ENCODE assay signal across 1 cellular context in genomic region chr2:230659653-230660138, GRCh38.
TF ChIP-seq lines count a peak whose summit lies in the region.
"Not testable (repeated sequence)": the region's sequence is repeated elsewhere in the genome, so short reads cannot be mapped to it uniquely, and the experiment has no call there.

No MANE protein-coding gene starts in this region.

TF ChIP-seq in K562, 482 proteins besides CTCF, POLR2A, EP300 and RAD21:
- TF ChIP-seq E2F3 (CRISPR knock-in tag; IDR thresholded peaks at IDR 0.05) (0 out of 2 replicates have a peak, but pooled peaks have one; percentile 58), NR4A1 (tag; IDR thresholded peaks at IDR 0.05) (0 out of 2 replicates have a peak, but pooled peaks have one; percentile 54), CCNT2 (IDR thresholded peaks at IDR 0.05; ENCODE audit: borderline replicate concordance, extremely low read depth, insufficient read length, low read depth, low read length) (peak; percentile 37), SMAD4 (CRISPR knock-in tag; conservative IDR thresholded peaks at IDR 0.05) (peak; percentile 73; the same call in 1 of the 2 replicates), ZNF592 (IDR thresholded peaks at IDR 0.05) (peak; percentile 90), ZKSCAN8 (CRISPR knock-in tag; IDR thresholded peaks at IDR 0.05) (0 out of 2 replicates have a peak, but pooled peaks have one; percentile 23), NFRKB (IDR thresholded peaks at IDR 0.05; ENCODE audit: low read depth) (peak; percentile 6; the same call in 1 of the 2 replicates), POLR2G (IDR thresholded peaks at IDR 0.05; ENCODE audit: low read depth, low read length) (peak; percentile 61), ATF1 (tag; IDR thresholded peaks at IDR 0.05) (peak; percentile 14; the same call in 1 of the 2 replicates), HDAC8 (tag; IDR thresholded peaks at IDR 0.05) (0 out of 2 replicates have a peak, but pooled peaks have one; percentile 41), ZBTB17 (CRISPR knock-in tag; IDR thresholded peaks at IDR 0.05) (peak; percentile 43; the same call in 1 of the 2 replicates), ZNF175 (CRISPR knock-in tag; IDR thresholded peaks at IDR 0.05; ENCODE audit: low read depth) (0 out of 2 replicates have a peak, but pooled peaks have one; percentile 14), BACH1 (tag; IDR thresholded peaks at IDR 0.05) (0 out of 2 replicates have a peak, but pooled peaks have one; percentile 14), HMGN3 (IDR thresholded peaks at IDR 0.05; ENCODE audit: borderline replicate concordance, extremely low read depth, insufficient read length, low read depth, low read length) (peak; percentile 27), ZNF23 (CRISPR knock-in tag; IDR thresholded peaks at IDR 0.05) (peak; percentile 3; the same call in 1 of the 2 replicates), ZNF668 (CRISPR knock-in tag; IDR thresholded peaks at IDR 0.05) (0 out of 2 replicates have a peak, but pooled peaks have one; percentile 20), ZNF395 (CRISPR knock-in tag; IDR thresholded peaks at IDR 0.05) (peak; percentile 52; the same call in 1 of the 2 replicates), NONO (IDR thresholded peaks at IDR 0.05; ENCODE audit: low read depth in 2 of 2, low read length in 1 of 2) (peak in 1 of 2 experiments; percentile 19; a peak in 1 of 4 replicates), ZNF644 (tag; IDR thresholded peaks at IDR 0.05; ENCODE audit: low read depth) (0 out of 2 replicates have a peak, but pooled peaks have one; percentile 9), DMBX1 (CRISPR knock-in tag; IDR thresholded peaks at IDR 0.05; ENCODE audit: borderline replicate concordance) (peak; percentile 24; the same call in 1 of the 2 replicates)
- TF ChIP-seq NR4A1, ATF1 (CRISPR knock-in tag; IDR thresholded peaks at IDR 0.05): not testable (repeated sequence)
- TF ChIP-seq, protein P1, sequence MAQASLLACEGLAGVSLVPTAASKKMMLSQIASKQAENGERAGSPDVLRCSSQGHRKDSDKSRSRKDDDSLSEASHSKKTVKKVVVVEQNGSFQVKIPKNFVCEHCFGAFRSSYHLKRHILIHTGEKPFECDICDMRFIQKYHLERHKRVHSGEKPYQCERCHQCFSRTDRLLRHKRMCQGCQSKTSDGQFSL (CRISPR knock-in tag; IDR thresholded peaks at IDR 0.05): not testable (repeated sequence)
- TF ChIP-seq, protein P1 (tag; IDR thresholded peaks at IDR 0.05): 0 out of 4 replicates have a peak, but pooled peaks of 1 of the 2 experiments have one; percentile 51
- TF ChIP-seq, protein P2, sequence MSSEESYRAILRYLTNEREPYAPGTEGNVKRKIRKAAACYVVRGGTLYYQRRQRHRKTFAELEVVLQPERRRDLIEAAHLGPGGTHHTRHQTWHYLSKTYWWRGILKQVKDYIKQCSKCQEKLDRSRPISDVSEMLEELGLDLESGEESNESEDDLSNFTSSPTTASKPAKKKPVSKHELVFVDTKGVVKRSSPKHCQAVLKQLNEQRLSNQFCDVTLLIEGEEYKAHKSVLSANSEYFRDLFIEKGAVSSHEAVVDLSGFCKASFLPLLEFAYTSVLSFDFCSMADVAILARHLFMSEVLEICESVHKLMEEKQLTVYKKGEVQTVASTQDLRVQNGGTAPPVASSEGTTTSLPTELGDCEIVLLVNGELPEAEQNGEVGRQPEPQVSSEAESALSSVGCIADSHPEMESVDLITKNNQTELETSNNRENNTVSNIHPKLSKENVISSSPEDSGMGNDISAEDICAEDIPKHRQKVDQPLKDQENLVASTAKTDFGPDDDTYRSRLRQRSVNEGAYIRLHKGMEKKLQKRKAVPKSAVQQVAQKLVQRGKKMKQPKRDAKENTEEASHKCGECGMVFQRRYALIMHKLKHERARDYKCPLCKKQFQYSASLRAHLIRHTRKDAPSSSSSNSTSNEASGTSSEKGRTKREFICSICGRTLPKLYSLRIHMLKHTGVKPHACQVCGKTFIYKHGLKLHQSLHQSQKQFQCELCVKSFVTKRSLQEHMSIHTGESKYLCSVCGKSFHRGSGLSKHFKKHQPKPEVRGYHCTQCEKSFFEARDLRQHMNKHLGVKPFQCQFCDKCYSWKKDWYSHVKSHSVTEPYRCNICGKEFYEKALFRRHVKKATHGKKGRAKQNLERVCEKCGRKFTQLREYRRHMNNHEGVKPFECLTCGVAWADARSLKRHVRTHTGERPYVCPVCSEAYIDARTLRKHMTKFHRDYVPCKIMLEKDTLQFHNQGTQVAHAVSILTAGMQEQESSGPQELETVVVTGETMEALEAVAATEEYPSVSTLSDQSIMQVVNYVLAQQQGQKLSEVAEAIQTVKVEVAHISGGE (CRISPR knock-in tag; IDR thresholded peaks at IDR 0.05): peak in 1 of 3 experiments; percentile 46; a peak in 1 of 6 replicates
- TF ChIP-seq, protein P3, sequence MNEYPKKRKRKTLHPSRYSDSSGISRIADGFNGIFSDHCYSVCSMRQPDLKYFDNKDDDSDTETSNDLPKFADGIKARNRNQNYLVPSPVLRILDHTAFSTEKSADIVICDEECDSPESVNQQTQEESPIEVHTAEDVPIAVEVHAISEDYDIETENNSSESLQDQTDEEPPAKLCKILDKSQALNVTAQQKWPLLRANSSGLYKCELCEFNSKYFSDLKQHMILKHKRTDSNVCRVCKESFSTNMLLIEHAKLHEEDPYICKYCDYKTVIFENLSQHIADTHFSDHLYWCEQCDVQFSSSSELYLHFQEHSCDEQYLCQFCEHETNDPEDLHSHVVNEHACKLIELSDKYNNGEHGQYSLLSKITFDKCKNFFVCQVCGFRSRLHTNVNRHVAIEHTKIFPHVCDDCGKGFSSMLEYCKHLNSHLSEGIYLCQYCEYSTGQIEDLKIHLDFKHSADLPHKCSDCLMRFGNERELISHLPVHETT (CRISPR knock-in tag; conservative IDR thresholded peaks at IDR 0.05 in 1 of 2, IDR thresholded peaks at IDR 0.05 in 1 of 2): 0 out of 4 replicates have a peak, but pooled peaks of 1 of the 2 experiments have one; percentile 20
- TF ChIP-seq, protein P4, sequence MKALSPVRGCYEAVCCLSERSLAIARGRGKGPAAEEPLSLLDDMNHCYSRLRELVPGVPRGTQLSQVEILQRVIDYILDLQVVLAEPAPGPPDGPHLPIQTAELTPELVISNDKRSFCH (CRISPR knock-in tag; IDR thresholded peaks at IDR 0.05): not testable (repeated sequence)
- TF ChIP-seq, protein P4 (tag; IDR thresholded peaks at IDR 0.05): peak; percentile 51
